ENCODE assay signal across 15 cellular contexts in genomic region chr7:126569402-126569801, GRCh38.
DNase-seq lines count a peak whose midpoint lies in the region; ATAC-seq lines count a peak whose summit lies in the region.
"Had no signal": no experiment of that assay in that cellular context is flagged by ENCODE, and none has a peak within 500 bp of the region (broad histone marks: within the 10 kb centered on the region; RNA-seq: fewer than 3 reads in every experiment).

No MANE protein-coding gene starts in this region.

- H3K4me3 ChIP-seq in Jurkat, Clone E6-1 (ENCODE audit: low read length) = no peak overlapping the region
- H3K4me3 ChIP-seq: heart left ventricle had no signal

- DNase-seq in NCI-H1417 (lab: John Stamatoyannopoulos, UW) (peak; percentile 7 to 56 (median 37)), NCI-H1417 treated with DMSO at 0.1 percent for 48 hours (lab: John Stamatoyannopoulos, UW) (no peak), glomerular visceral epithelial cell (ENCODE audit: extremely low spot score) (peak; percentile 62), NCI-H2171 (lab: John Stamatoyannopoulos, UW) (no peak)
- DNase-seq in Jurkat, Clone E6-1 (ENCODE audit: low read depth, low spot score) = peak; percentile 29
- no peak for DNase-seq in effector CD8-positive, alpha-beta T cell (lab: John Stamatoyannopoulos, UW)
- DNase-seq: activated naive CD4-positive, alpha-beta T cell treated with anti-CD3 and anti-CD28 coated beads, Interleukin-2, amount 50 U/mL, for 16 hours; caudate nucleus; heart left ventricle; naive B cell; NCI-H146; WERI-Rb-1 had no signal

- peak; percentile 58 for ATAC-seq in GM19372 (IDR thresholded peaks at IDR 0.05; ENCODE audit: low read depth, unreplicated experiment)
- no peak for ATAC-seq in activated CD4-positive, CD25-positive, alpha-beta regulatory T cell treated with anti-CD3 and anti-CD28 coated beads, Interleukin-2, amount 50 U/mL, for 24 hours
- ATAC-seq: heart left ventricle, HepG2 had no signal

Comparison
In these comparisons a context has a peak if more than half of its experiments do, and no peak if none do; other contexts are left out.
1. DNase-seq: peak in NCI-H1417 (3 of 3), Jurkat, Clone E6-1 (single experiment) and glomerular visceral epithelial cell (single experiment); none in NCI-H1417 treated with DMSO at 0.1 percent for 48 hours (single experiment), NCI-H2171 (single experiment) and effector CD8-positive, alpha-beta T cell (single experiment).